26 cellular contexts compared by ENCODE assay signal in the genomic region with DNA sequence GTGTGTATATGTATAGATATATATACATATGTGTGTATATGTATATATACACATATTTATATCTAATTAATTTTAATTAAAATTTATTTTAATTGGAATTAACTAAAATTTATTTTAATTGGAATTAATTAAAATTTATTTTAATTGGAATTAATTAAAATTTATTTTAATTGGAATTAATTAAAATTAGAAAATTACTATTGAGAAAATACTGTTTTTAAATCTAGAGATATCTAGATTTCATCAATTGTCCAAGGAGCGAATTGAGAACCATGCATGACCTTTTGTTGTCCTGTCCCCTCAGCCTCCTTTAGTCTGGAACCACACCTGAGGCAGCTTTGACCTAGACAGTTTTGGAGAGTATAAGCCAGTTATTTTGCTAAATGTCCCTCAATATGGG. TPM values are rescaled to one million over a fixed set of nuclear protein-coding genes. Genes with fewer than 3 reads are reported as not detected.
"Had no signal": no experiment of that assay in that cellular context is flagged by ENCODE, and none has a peak within 500 bp of the region (broad histone marks: within the 10 kb centered on the region; RNA-seq: fewer than 3 reads in every experiment).

No MANE protein-coding gene starts in this region.

- ATAC-seq: gastroesophageal sphincter; left cardiac atrium; lower lobe of right lung; natural killer cell treated with Interleukin-12 subunit alpha and Interleukin-12 subunit beta and Interleukin-15 and Interleukin-18, amount 100 ng/mL, for 72 hours; pancreas; right cardiac atrium had no signal

- H3K27ac ChIP-seq: coronary artery, epithelial cell of prostate, esophagus muscularis mucosa, gastroesophageal sphincter, left ventricle myocardium inferior, lower lobe of right lung, neural progenitor cell, pancreas, suprapubic skin, tibial artery, upper lobe of left lung, uterus had no signal

- H3K36me3 ChIP-seq: esophagus muscularis mucosa, gastroesophageal sphincter, left ventricle myocardium inferior, lower lobe of right lung, neural progenitor cell, pancreas, suprapubic skin, tibial artery, upper lobe of left lung, uterus had no signal

- H3K36me3 Mint-ChIP-seq: memory B cell; mesothelial cell of epicardium; natural killer cell treated with Interleukin-12 subunit alpha and Interleukin-12 subunit beta and Interleukin-15 and Interleukin-18, amount 100 ng/mL, for 72 hours; neural progenitor cell had no signal

- H3K9me3 ChIP-seq: esophagus muscularis mucosa, gastroesophageal sphincter, left ventricle myocardium inferior, lower lobe of right lung, pancreas, suprapubic skin, tibial artery, upper lobe of left lung, uterus had no signal

- H3K27ac Mint-ChIP-seq: memory B cell; mesothelial cell of epicardium; natural killer cell treated with Interleukin-12 subunit alpha and Interleukin-12 subunit beta and Interleukin-15 and Interleukin-18, amount 100 ng/mL, for 72 hours; neural progenitor cell; progenitor cell of endocrine pancreas had no signal

- DNase-seq: effector memory CD4-positive, alpha-beta T cell; glutamatergic neuron; islet precursor cell; left cardiac atrium; left ventricle myocardium inferior; lower lobe of right lung; pancreas; small intestine; stimulated activated CD4-positive, alpha-beta T cell treated with anti-CD3 and anti-CD28 coated beads, Interleukin-2, amount 100 ng/mL, for 48 hours; stimulated activated naive CD4-positive, alpha-beta T cell treated with Interleukin-2 at 50 U/mL for 16 hours; tibial artery; uterus had no signal

- H3K4me1 Mint-ChIP-seq: memory B cell had no signal

- H3K4me1 ChIP-seq: esophagus muscularis mucosa, gastroesophageal sphincter, left ventricle myocardium inferior, lower lobe of right lung, pancreas, suprapubic skin, tibial artery, uterus had no signal

- H3K4me3 Mint-ChIP-seq: memory B cell; mesothelial cell of epicardium; natural killer cell treated with Interleukin-12 subunit alpha and Interleukin-12 subunit beta and Interleukin-15 and Interleukin-18, amount 100 ng/mL, for 72 hours; neural progenitor cell had no signal

- H3K27me3 ChIP-seq: pancreas, suprapubic skin, upper lobe of left lung, uterus had no signal

- H3K9me3 Mint-ChIP-seq: memory B cell; mesothelial cell of epicardium; natural killer cell treated with Interleukin-12 subunit alpha and Interleukin-12 subunit beta and Interleukin-15 and Interleukin-18, amount 100 ng/mL, for 72 hours; neural progenitor cell had no signal

- H3K4me3 ChIP-seq: coronary artery, esophagus muscularis mucosa, gastroesophageal sphincter, left ventricle myocardium inferior, lower lobe of right lung, neural progenitor cell, pancreas, suprapubic skin, tibial artery, upper lobe of left lung, uterus had no signal

- H3K27me3 Mint-ChIP-seq: progenitor cell of endocrine pancreas had no signal

RNA-seq across cellular contexts. Expression of a gene that starts 1.8 kb away (rescaled TPM):
- total RNA-seq: esophagus muscularis mucosa; fibroblast of villous mesenchyme; left ventricle myocardium inferior; mesothelial cell of epicardium; myocyte; natural killer cell treated with Interleukin-12 subunit alpha and Interleukin-12 subunit beta and Interleukin-15 and Interleukin-18, amount 100 ng/mL, for 72 hours; pancreas; progenitor cell of endocrine pancreas; suprapubic skin had no signal
- polyA plus RNA-seq: pancreas had no signal
